17 cellular contexts compared by ENCODE assay signal in the genomic region with DNA sequence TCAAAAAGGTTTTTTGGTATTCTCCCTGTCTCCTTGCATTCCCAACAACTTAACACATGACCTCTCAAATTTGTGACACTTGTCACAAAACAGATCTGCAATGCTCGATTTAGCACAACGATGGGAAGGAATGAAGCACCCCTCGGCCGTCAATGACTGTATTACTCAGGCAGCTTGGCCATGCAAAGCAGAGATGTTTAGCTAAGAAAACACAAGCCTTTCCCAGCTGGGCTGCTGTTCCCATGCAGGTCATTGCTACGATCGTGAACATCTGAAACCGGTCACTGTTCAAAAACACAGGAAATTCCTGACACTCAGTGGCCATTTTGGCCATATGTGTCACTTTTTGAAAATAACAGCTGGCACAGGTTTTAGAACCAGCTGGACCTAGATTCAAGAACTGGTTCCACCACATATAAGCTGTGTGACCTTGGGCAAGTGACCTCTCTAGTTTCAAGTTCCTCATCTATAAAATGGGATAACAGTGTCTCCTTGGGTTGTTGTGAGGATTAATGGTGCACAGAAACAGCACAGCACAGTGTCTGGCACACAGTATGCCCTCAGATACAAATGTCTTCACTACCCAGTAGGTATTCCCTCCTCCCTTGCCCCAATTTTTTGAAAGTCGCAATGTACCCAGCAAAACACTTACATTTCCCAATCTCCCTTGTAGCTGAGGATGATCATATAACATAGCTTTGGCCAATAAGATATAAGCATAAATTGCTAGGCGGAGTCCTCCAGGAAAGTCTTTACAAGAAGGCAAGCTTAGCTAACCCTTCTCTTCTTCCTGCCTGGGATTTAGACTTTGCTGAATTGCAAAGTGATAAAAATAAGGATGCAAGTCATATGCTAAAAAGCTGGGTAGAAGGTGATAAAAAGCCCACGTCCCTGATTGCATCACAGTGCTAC.
"Had no signal": no experiment of that assay in that cellular context is flagged by ENCODE, and none has a peak within 500 bp of the region (broad histone marks: within the 10 kb centered on the region; RNA-seq: fewer than 3 reads in every experiment).

No MANE protein-coding gene starts in this region.

- H3K36me3 ChIP-seq: prostate gland had no signal

- DNase-seq: activated CD4-positive, alpha-beta memory T cell treated with anti-CD3 and anti-CD28 coated beads for 36 hours; activated CD4-positive, CD25-positive, alpha-beta regulatory T cell treated with anti-CD3 and anti-CD28 coated beads, Interleukin-2, amount 50 U/mL, for 72 hours; activated gamma-delta T cell treated with Interleukin-2 at 50 U/mL for 16 hours; activated naive CD8-positive, alpha-beta T cell treated with anti-CD3 and anti-CD28 coated beads, Interleukin-2, amount 10 ng/mL, durations not matched to agents 7 days and 5 days; activated T-cell treated with anti-CD3 and anti-CD28 coated beads, Interleukin-2, amount 50 U/mL, for 48 hours; effector memory CD8-positive, alpha-beta T cell; hippocampal formation; occipital lobe; stimulated activated CD4-positive, alpha-beta T cell treated with anti-CD3 and anti-CD28 coated beads, Interleukin-2, amount 100 ng/mL, for 24 hours; stimulated activated naive B cell treated with anti-CD40 and anti-IgM and Interleukin-4, amounts not matched to agents 10 μg/mL and 1 μg/mL and 100 μg/mL, for 72 hours; SW 1271; T-helper 9 cell; transverse colon had no signal

- H3K9me3 ChIP-seq: prostate gland, transverse colon had no signal

- H3K27ac ChIP-seq: epithelial cell of prostate, prostate gland, transverse colon had no signal

- H3K27me3 Mint-ChIP-seq: activated CD4-positive, alpha-beta memory T cell treated with anti-CD3 and anti-CD28 coated beads for 36 hours; stimulated activated naive B cell treated with anti-CD40 and anti-IgM and Interleukin-4, amounts not matched to agents 10 μg/mL and 1 μg/mL and 100 μg/mL, for 72 hours had no signal

- H3K27ac Mint-ChIP-seq: activated CD4-positive, alpha-beta memory T cell treated with anti-CD3 and anti-CD28 coated beads for 36 hours; activated naive CD8-positive, alpha-beta T cell treated with anti-CD3 and anti-CD28 coated beads, Interleukin-2, amount 10 ng/mL, durations not matched to agents 7 days and 5 days; effector memory CD8-positive, alpha-beta T cell; natural killer cell treated with Interleukin-12 subunit alpha and Interleukin-12 subunit beta and Interleukin-15 and Interleukin-18, amount 100 ng/mL, for 72 hours; stimulated activated naive B cell treated with anti-CD40 and anti-IgM and Interleukin-4, amounts not matched to agents 10 μg/mL and 1 μg/mL and 100 μg/mL, for 72 hours had no signal

- H3K4me3 Mint-ChIP-seq: activated CD4-positive, alpha-beta memory T cell treated with anti-CD3 and anti-CD28 coated beads for 36 hours; activated naive CD8-positive, alpha-beta T cell treated with anti-CD3 and anti-CD28 coated beads, Interleukin-2, amount 10 ng/mL, durations not matched to agents 7 days and 5 days; effector memory CD8-positive, alpha-beta T cell; natural killer cell treated with Interleukin-12 subunit alpha and Interleukin-12 subunit beta and Interleukin-15 and Interleukin-18, amount 100 ng/mL, for 72 hours; stimulated activated naive B cell treated with anti-CD40 and anti-IgM and Interleukin-4, amounts not matched to agents 10 μg/mL and 1 μg/mL and 100 μg/mL, for 72 hours had no signal

- H3K27me3 ChIP-seq: transverse colon had no signal

- H3K9me3 Mint-ChIP-seq: activated CD4-positive, alpha-beta memory T cell treated with anti-CD3 and anti-CD28 coated beads for 36 hours; activated naive CD8-positive, alpha-beta T cell treated with anti-CD3 and anti-CD28 coated beads, Interleukin-2, amount 10 ng/mL, durations not matched to agents 7 days and 5 days; effector memory CD8-positive, alpha-beta T cell; natural killer cell treated with Interleukin-12 subunit alpha and Interleukin-12 subunit beta and Interleukin-15 and Interleukin-18, amount 100 ng/mL, for 72 hours had no signal

- H3K4me1 ChIP-seq: prostate gland, transverse colon had no signal

- ATAC-seq: effector memory CD8-positive, alpha-beta T cell; natural killer cell treated with Interleukin-12 subunit alpha and Interleukin-12 subunit beta and Interleukin-15 and Interleukin-18, amount 100 ng/mL, for 72 hours; sciatic nerve; stimulated activated naive B cell treated with anti-CD40 and anti-IgM and Interleukin-4, amounts not matched to agents 10 μg/mL and 1 μg/mL and 100 μg/mL, for 72 hours had no signal

- H3K4me1 Mint-ChIP-seq: activated naive CD8-positive, alpha-beta T cell treated with anti-CD3 and anti-CD28 coated beads, Interleukin-2, amount 10 ng/mL, durations not matched to agents 7 days and 5 days; stimulated activated naive B cell treated with anti-CD40 and anti-IgM and Interleukin-4, amounts not matched to agents 10 μg/mL and 1 μg/mL and 100 μg/mL, for 72 hours had no signal

- H3K36me3 Mint-ChIP-seq: activated naive CD8-positive, alpha-beta T cell treated with anti-CD3 and anti-CD28 coated beads, Interleukin-2, amount 10 ng/mL, durations not matched to agents 7 days and 5 days; natural killer cell treated with Interleukin-12 subunit alpha and Interleukin-12 subunit beta and Interleukin-15 and Interleukin-18, amount 100 ng/mL, for 72 hours had no signal

- H3K4me3 ChIP-seq: prostate gland, transverse colon had no signal
